8 cellular contexts compared by ENCODE assay signal in the genomic region with DNA sequence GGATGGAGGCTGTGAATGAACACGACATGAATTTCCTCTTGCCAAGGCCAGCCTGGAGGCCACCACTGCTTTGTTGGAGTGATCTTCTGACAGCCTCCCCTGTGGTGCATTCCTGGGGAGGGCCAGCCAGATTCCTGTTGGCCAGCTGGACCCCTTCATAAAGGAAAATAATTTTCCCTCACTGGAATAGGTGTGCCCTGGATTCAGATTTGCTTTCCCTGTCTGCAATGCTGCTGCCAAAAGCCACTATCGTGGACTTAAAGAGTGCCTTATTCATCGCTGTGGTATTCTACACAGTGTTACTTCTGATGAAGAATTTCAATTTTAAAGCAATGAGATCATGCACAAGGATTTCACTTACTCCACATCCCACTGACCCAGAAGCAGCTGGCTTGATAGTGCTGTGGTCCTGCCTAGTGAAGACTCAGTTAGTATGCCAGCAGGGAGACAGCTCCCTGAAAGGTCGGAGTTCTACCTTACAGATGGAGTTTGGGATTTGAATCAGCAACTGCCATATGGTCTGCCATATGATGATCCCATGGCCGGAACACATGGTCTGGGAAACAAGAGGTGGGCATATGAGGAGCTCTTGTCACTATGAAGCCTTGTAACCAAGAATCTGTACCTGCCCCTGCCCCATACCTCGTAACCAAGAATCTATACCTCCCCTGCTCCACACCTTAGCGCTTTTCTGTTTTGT.
DNase-seq lines count a peak whose midpoint lies in the region; ATAC-seq and TF ChIP-seq lines count a peak whose summit lies in the region.

No MANE protein-coding gene starts in this region.

- ATAC-seq in left lobe of liver: no peak

- H3K79me1 ChIP-seq in mesendoderm (ENCODE audit: low read length): no peaks in the 10 kb centered on the region

- H4K5ac ChIP-seq in mesendoderm (ENCODE audit: low read length): no peak overlapping the region

- intact Hi-C loops in ascending aorta (cut with DNase I): loop anchor here (5.0 kb wide), 1 partner anchor 70 kb away; no protein-coding TSS in a partner anchor
- intact Hi-C loops in prostate gland (cut with DNase I): no loop called here

- H3K18ac ChIP-seq in mesendoderm (ENCODE audit: low read length): no peak overlapping the region

- no peak overlapping the region for H2BK120ac ChIP-seq in mesendoderm (ENCODE audit: low read depth, low read length)

- H3K79me2 ChIP-seq in mesendoderm (ENCODE audit: control insufficient read depth, insufficient read depth, low read length): no peaks in the 10 kb centered on the region

- H3K4me1 ChIP-seq in ascending aorta: peaks cover 7 to 17% of the 10 kb centered on the region in 2 donors
- H3K4me1 ChIP-seq in mesendoderm (ENCODE audit: control insufficient read depth, low read depth, low read length): peaks cover 2% of the 10 kb centered on the region
- no peaks in the 10 kb centered on the region for H3K4me1 ChIP-seq in prostate gland (replicated peaks)

- no peaks in the 10 kb centered on the region for H3K9me3 ChIP-seq in ascending aorta
- no peaks in the 10 kb centered on the region for H3K9me3 ChIP-seq in prostate gland

- H3K4me3 ChIP-seq in AG04449 (ENCODE audit: low read depth, low read length) (no peak overlapping the region), ascending aorta (no peak overlapping the region), mesendoderm (ENCODE audit: low read length) (no peak overlapping the region), prostate gland (no peak overlapping the region)

- H3K4ac ChIP-seq in mesendoderm (ENCODE audit: low read depth, low read length): no peak overlapping the region

- H3K27ac ChIP-seq in ascending aorta: peak overlapping the region; percentile 24 to 49
- no peak overlapping the region for H3K27ac ChIP-seq in mesendoderm (ENCODE audit: low read depth, low read length)
- H3K27ac ChIP-seq in prostate gland: no peak overlapping the region

- no peak overlapping the region for H4K8ac ChIP-seq in mesendoderm (ENCODE audit: low read depth, low read length)

- no peak for TF ChIP-seq POLR2A in prostate gland (IDR thresholded peaks at IDR 0.05)

- no peak overlapping the region for H2BK15ac ChIP-seq in mesendoderm (replicated peaks; ENCODE audit: low read depth)

- H2BK5ac ChIP-seq in mesendoderm (ENCODE audit: low read length): no peak overlapping the region

- H3K27me3 ChIP-seq in ascending aorta (no peaks in the 10 kb centered on the region), mesendoderm (ENCODE audit: insufficient read depth, low read length, poor library complexity) (no peaks in the 10 kb centered on the region), prostate gland (replicated peaks; ENCODE audit: insufficient read depth) (no peaks in the 10 kb centered on the region)

- no peak overlapping the region for H3K23ac ChIP-seq in mesendoderm (ENCODE audit: low read length)

- no CpG with 5 or more reads among the region's 7 CpGs for WGBS in mesendoderm (ENCODE audit: extremely low coverage, insufficient coverage, low lambda C conversion rate)
- WGBS in prostate gland: 79% methylated on average over 7 of the region's 7 CpGs

- TF ChIP-seq CTCF in AG04449 (IDR thresholded peaks at IDR 0.05; ENCODE audit: insufficient read depth, low read length, missing control alignments) (no peak), ascending aorta (IDR thresholded peaks at IDR 0.05) (no peak), prostate gland (IDR thresholded peaks at IDR 0.05) (no peak)

- no peak overlapping the region for H3K4me2 ChIP-seq in mesendoderm (ENCODE audit: low read length)

- DNase-seq in AG04449 (ENCODE audit: low read depth, low spot score): peak; percentile 71
- DNase-seq in HT1080 (ENCODE audit: low read depth): peak; percentile 56
- DNase-seq in ascending aorta (ENCODE audit: low spot score in 2 of 2): peak in 1 of 2 donors; percentile 69
- DNase-seq in left lobe of liver (ENCODE audit: low spot score): peak; percentile 26
- no peak for DNase-seq in mesendoderm
- no peak for DNase-seq in prostate gland (ENCODE audit: low spot score)
- no peak for DNase-seq in NCI-H128 (lab: John Stamatoyannopoulos, UW; ENCODE audit: unreplicated experiment)
- DNase-seq in mucosa of gallbladder (ENCODE audit: low spot score): no peak

- no peak overlapping the region for H2AK5ac ChIP-seq in mesendoderm (ENCODE audit: low read length)

- no peak overlapping the region for H3K56ac ChIP-seq in mesendoderm (ENCODE audit: low read length)

- H3K9ac ChIP-seq in mesendoderm (ENCODE audit: low read length): no peak overlapping the region

- H3K36me3 ChIP-seq in ascending aorta (no peaks in the 10 kb centered on the region), mesendoderm (ENCODE audit: control insufficient read depth, insufficient read depth, low read length) (no peaks in the 10 kb centered on the region), prostate gland (no peaks in the 10 kb centered on the region)

- POLR2A ChIA-PET in AG04449 (lab: Yijun Ruan, JAX): interaction anchor here (0.7 to 3.1 kb wide), 5 partner anchors 14 to 146 kb away, joined by 3 to 10 read pairs (median 3); a partner anchor contains a TSS

- CTCF ChIA-PET in AG04449 (lab: Yijun Ruan, JAX): interaction anchor here (0.6 to 10.9 kb wide), 10 partner anchors 13 to 342 kb away, joined by 3 to 167 read pairs (median 3); no protein-coding TSS in a partner anchor

Comparison
In these comparisons a context has a peak if more than half of its experiments do, and no peak if none do; other contexts are left out.
1. DNase-seq: peak in AG04449 (single experiment), HT1080 (single experiment) and left lobe of liver (single experiment); none in mesendoderm (single experiment), prostate gland (single experiment), NCI-H128 (single experiment) and mucosa of gallbladder (single experiment).
2. H3K27ac ChIP-seq: peak in ascending aorta (2 of 2); none in mesendoderm (single experiment) and prostate gland (0 of 2).